In the genomic region with DNA sequence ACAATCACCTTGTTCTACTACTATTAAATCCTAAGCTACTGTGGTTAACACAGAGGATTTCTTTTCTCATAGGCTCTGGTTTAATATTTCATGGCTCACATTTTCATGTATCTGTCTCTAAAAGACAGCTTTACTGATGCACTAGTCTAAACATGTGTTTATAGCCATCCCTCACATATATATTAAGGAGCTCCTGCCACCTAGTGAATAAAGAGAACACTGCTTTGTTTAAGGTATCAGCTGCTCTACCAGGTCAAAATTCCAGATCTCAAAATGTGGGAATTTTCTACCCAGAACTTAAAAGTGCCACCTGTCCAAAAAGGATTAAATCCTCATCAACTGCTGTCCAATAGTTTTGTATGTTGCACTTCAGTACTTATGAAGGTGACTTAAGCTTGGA, we compare ENCODE assay signal across 9 cellular contexts.
DNase-seq lines count a peak whose midpoint lies in the region; ATAC-seq, FAIRE-seq and TF ChIP-seq lines count a peak whose summit lies in the region.
"Had no signal": no experiment of that assay in that cellular context is flagged by ENCODE, and none has a peak within 500 bp of the region (broad histone marks: within the 10 kb centered on the region; RNA-seq: fewer than 3 reads in every experiment).

No MANE protein-coding gene starts in this region.

- TF ChIP-seq RAD21 in K562 (CRISPR knock-in tag; conservative IDR thresholded peaks at IDR 0.05 in 1 of 2, IDR thresholded peaks at IDR 0.05 in 1 of 2) = peak; percentile 43 to 61

- peak; percentile 66 for ATAC-seq in K562
- ATAC-seq in effector memory CD8-positive, alpha-beta T cell (replicated peaks) = no peak
- ATAC-seq: naive thymus-derived CD8-positive, alpha-beta T cell had no signal

- no peak overlapping the region for H3K27ac ChIP-seq in K562 (ENCODE audit: extremely low read depth, low read depth, low read length)

- TF ChIP-seq EP300 in K562 (IDR thresholded peaks at IDR 0.05; ENCODE audit: low read length) = no peak

- H4K20me1 ChIP-seq in K562 (replicated peaks; ENCODE audit: control insufficient read depth, insufficient read depth, low read length) = no peaks in the 10 kb centered on the region

- H3K4me1 ChIP-seq in K562 (replicated peaks in 1 of 2; ENCODE audit: control insufficient read depth in 2 of 2, insufficient read depth in 2 of 2, low read length in 2 of 2) = no peaks in the 10 kb centered on the region

- POLR2A ChIA-PET in K562 (lab: Yijun Ruan, JAX) = interaction anchor here (0.6 to 1.1 kb wide), 3 partner anchors 9 to 652 kb away, joined by 3 read pairs; no protein-coding TSS in a partner anchor
- POLR2A ChIA-PET in activated CD4-positive, alpha-beta memory T cell treated with anti-CD3 and anti-CD28 coated beads for 36 hours (lab: Charles Lee) = no interaction called here

- no peaks in the 10 kb centered on the region for H3K9me3 ChIP-seq in K562 (replicated peaks; ENCODE audit: control insufficient read depth, insufficient read depth, low read depth, low read length)

- H3K36me3 ChIP-seq in K562 (ENCODE audit: control insufficient read depth, insufficient read depth, low read length) = no peaks in the 10 kb centered on the region; the same call in 2 of the 3 replicates

- in situ Hi-C loops in K562 (cut with MboI) = loop anchor here (25.0 kb wide), 1 partner anchor 719 kb away; no protein-coding TSS in a partner anchor

- H3K9me1 ChIP-seq in K562 (ENCODE audit: control insufficient read depth, insufficient read depth, low read length) = no peaks in the 10 kb centered on the region

- H3K4me3 ChIP-seq in K562 = no peak overlapping the region

- TF ChIP-seq POLR2A in K562 (conservative IDR thresholded peaks at IDR 0.05) = no peak

- no peaks in the 10 kb centered on the region for H3K79me2 ChIP-seq in K562 (ENCODE audit: control insufficient read depth, insufficient read depth, low read length)

- no peak overlapping the region for H3K27ac Mint-ChIP-seq in progenitor cell of endocrine pancreas
- H3K27ac Mint-ChIP-seq in activated CD4-positive, alpha-beta memory T cell treated with anti-CD3 and anti-CD28 coated beads for 36 hours = no peak overlapping the region
- no peak overlapping the region for H3K27ac Mint-ChIP-seq in effector memory CD8-positive, alpha-beta T cell
- H3K27ac Mint-ChIP-seq: naive thymus-derived CD8-positive, alpha-beta T cell had no signal

- H2AFZ ChIP-seq in K562 (ENCODE audit: low read depth, low read length) = no peak overlapping the region

- H3K27me3 Mint-ChIP-seq in progenitor cell of endocrine pancreas = no peaks in the 10 kb centered on the region
- no peaks in the 10 kb centered on the region for H3K27me3 Mint-ChIP-seq in activated CD4-positive, alpha-beta memory T cell treated with anti-CD3 and anti-CD28 coated beads for 36 hours
- H3K27me3 Mint-ChIP-seq in effector memory CD8-positive, alpha-beta T cell = no peaks in the 10 kb centered on the region
- H3K27me3 Mint-ChIP-seq: naive thymus-derived CD8-positive, alpha-beta T cell had no signal

- intact Hi-C loops in K562 (cut with micrococcal nuclease) = loop anchor here (1.0 to 10.0 kb wide), 3 partner anchors 174 to 725 kb away; no protein-coding TSS in a partner anchor
- intact Hi-C loops in activated CD4-positive, alpha-beta memory T cell treated with anti-CD3 and anti-CD28 coated beads for 36 hours (cut with micrococcal nuclease) = loop anchor here (1.0 to 10.0 kb wide), 3 partner anchors 304 to 744 kb away; no protein-coding TSS in a partner anchor

- BruUV-seq in K562 (replicated peaks; lab: Mats Ljungman, UMichigan) = no TSS peak

- no peaks in the 10 kb centered on the region for H3K4me1 Mint-ChIP-seq in progenitor cell of endocrine pancreas (ENCODE audit: low read depth)
- H3K4me1 Mint-ChIP-seq in activated CD4-positive, alpha-beta memory T cell treated with anti-CD3 and anti-CD28 coated beads for 36 hours (ENCODE audit: low read depth) = no peaks in the 10 kb centered on the region
- H3K4me1 Mint-ChIP-seq in effector memory CD8-positive, alpha-beta T cell (ENCODE audit: low read depth in 2 of 2) = no peaks in the 10 kb centered on the region
- H3K4me1 Mint-ChIP-seq: naive thymus-derived CD8-positive, alpha-beta T cell had no signal

- FAIRE-seq in K562 (lab: Jason Lieb, UNC) = peak; percentile 23

- peaks cover 6% of the 10 kb centered on the region for H3K9me3 Mint-ChIP-seq in progenitor cell of endocrine pancreas (ENCODE audit: low read depth)
- peaks cover 3% of the 10 kb centered on the region for H3K9me3 Mint-ChIP-seq in activated CD4-positive, alpha-beta memory T cell treated with anti-CD3 and anti-CD28 coated beads for 36 hours
- H3K9me3 Mint-ChIP-seq in effector memory CD8-positive, alpha-beta T cell = peaks cover 2 to 8% of the 10 kb centered on the region in 2 donors

- no peak overlapping the region for H3K9ac ChIP-seq in K562 (ENCODE audit: insufficient read depth in 1 of 2, low read depth in 2 of 2, low read length in 2 of 2)

- H3K4me3 Mint-ChIP-seq in progenitor cell of endocrine pancreas (ENCODE audit: low read depth) = no peak overlapping the region
- no peak overlapping the region for H3K4me3 Mint-ChIP-seq in activated CD4-positive, alpha-beta memory T cell treated with anti-CD3 and anti-CD28 coated beads for 36 hours
- no peak overlapping the region for H3K4me3 Mint-ChIP-seq in effector memory CD8-positive, alpha-beta T cell
- H3K4me3 Mint-ChIP-seq: naive thymus-derived CD8-positive, alpha-beta T cell had no signal

- no peaks in the 10 kb centered on the region for H3K36me3 Mint-ChIP-seq in progenitor cell of endocrine pancreas (ENCODE audit: insufficient read depth)
- H3K36me3 Mint-ChIP-seq in activated CD4-positive, alpha-beta memory T cell treated with anti-CD3 and anti-CD28 coated beads for 36 hours = no peaks in the 10 kb centered on the region
- no peaks in the 10 kb centered on the region for H3K36me3 Mint-ChIP-seq in effector memory CD8-positive, alpha-beta T cell (ENCODE audit: insufficient read depth)
- H3K36me3 Mint-ChIP-seq: naive thymus-derived CD8-positive, alpha-beta T cell had no signal

- TF ChIP-seq CTCF in K562 (IDR thresholded peaks at IDR 0.05 in 2 of 3, conservative IDR thresholded peaks at IDR 0.05 in 1 of 3; ENCODE audit: insufficient read depth in 2 of 3, low read depth in 1 of 3, low read length in 3 of 3) (peak in 2 of 3 experiments; percentile 20 to 45; a peak in 2 of 6 replicates), progenitor cell of endocrine pancreas (IDR thresholded peaks at IDR 0.05; ENCODE audit: unreplicated experiment) (peak; percentile 60)

- no peaks in the 10 kb centered on the region for H3K27me3 ChIP-seq in K562 (ENCODE audit: control insufficient read depth in 2 of 2, insufficient read depth in 2 of 2, low read length in 2 of 2)

- H3K4me2 ChIP-seq in K562 (ENCODE audit: insufficient read depth, low read length) = no peak overlapping the region

- DNase-seq in NCI-H2227 (lab: John Stamatoyannopoulos, UW; ENCODE audit: unreplicated experiment) (peak; percentile 8), NCI-H2227 treated with DMSO at 0.1 percent for 48 hours (lab: John Stamatoyannopoulos, UW) (no peak), NCI-H1694 (lab: John Stamatoyannopoulos, UW) (peak; percentile 49), K562 (ENCODE audit: extremely low read depth in 1 of 4, low spot score in 3 of 4) (no peak), progenitor cell of endocrine pancreas (ENCODE audit: low spot score, unreplicated experiment) (no peak), putamen (ENCODE audit: low spot score) (no peak)
- no peak for DNase-seq in activated CD4-positive, alpha-beta memory T cell treated with anti-CD3 and anti-CD28 coated beads for 36 hours
- DNase-seq in effector memory CD8-positive, alpha-beta T cell = no peak
- DNase-seq: naive thymus-derived CD8-positive, alpha-beta T cell had no signal

- CTCF ChIA-PET in K562 (lab: Yijun Ruan, JAX; ENCODE audit: low intra/inter-chr PET ratio) = interaction anchor here (1.0 kb wide), 1 partner anchor 724 kb away, joined by 10 read pairs; no protein-coding TSS in a partner anchor
- CTCF ChIA-PET in activated CD4-positive, alpha-beta memory T cell treated with anti-CD3 and anti-CD28 coated beads for 36 hours (lab: Charles Lee) = interaction anchor here (1.3 to 2.7 kb wide), 3 partner anchors 305 to 743 kb away, joined by 4 to 20 read pairs (median 6); no protein-coding TSS in a partner anchor

TF ChIP-seq in K562, 482 proteins besides CTCF, POLR2A, EP300 and RAD21 (continues in another document):
- TF ChIP-seq PHTF2 (CRISPR knock-in tag; IDR thresholded peaks at IDR 0.05) = no peak
- no peak for TF ChIP-seq ZNF766 (CRISPR knock-in tag; conservative IDR thresholded peaks at IDR 0.05)
- no peak for TF ChIP-seq PTTG1 (tag; IDR thresholded peaks at IDR 0.05; ENCODE audit: low read depth)
- TF ChIP-seq SIN3A (IDR thresholded peaks at IDR 0.05; ENCODE audit: borderline replicate concordance in 2 of 2, control insufficient read depth in 1 of 2, low read depth in 2 of 2, low read length in 2 of 2) = no peak
- TF ChIP-seq E2F1 (CRISPR knock-in tag; IDR thresholded peaks at IDR 0.05) = no peak
- no peak for TF ChIP-seq MTA3 (IDR thresholded peaks at IDR 0.05; ENCODE audit: borderline replicate concordance)

Comparison
In these comparisons a context has a peak if more than half of its experiments do, and no peak if none do; other contexts are left out.
1. DNase-seq: peak in NCI-H2227 (single experiment) and NCI-H1694 (single experiment); none in NCI-H2227 treated with DMSO at 0.1 percent for 48 hours (single experiment), K562 (0 of 4), progenitor cell of endocrine pancreas (single experiment), activated CD4-positive, alpha-beta memory T cell treated with anti-CD3 and anti-CD28 coated beads for 36 hours (single experiment), effector memory CD8-positive, alpha-beta T cell (0 of 3) and putamen (single experiment).